In genomic region chr11:75525433-75526191, GRCh38 we compare ENCODE assay signal across 1 cellular context.
TF ChIP-seq lines count a peak whose summit lies in the region.

Gene GDPD5 (minus strand): TSS chr11:75525941. CDS start chr11:75477735, 48,206 bp downstream.

TF ChIP-seq in IMR-90, 13 proteins besides CTCF, POLR2A, EP300 and RAD21 (continued from another document):
- TF ChIP-seq RFX5 (IDR thresholded peaks at IDR 0.05; ENCODE audit: low read depth, low read length) (no peak), MAZ (IDR thresholded peaks at IDR 0.05; ENCODE audit: borderline replicate concordance, low read depth, low read length) (peak; percentile 95), MXI1 (IDR thresholded peaks at IDR 0.05; ENCODE audit: borderline replicate concordance, low read depth, low read length) (peak; percentile 35; the same call in 1 of the 2 replicates), SMC3 (IDR thresholded peaks at IDR 0.05; ENCODE audit: low read depth, low read length) (peak; percentile 35; the same call in 1 of the 2 replicates), USF2 (IDR thresholded peaks at IDR 0.05; ENCODE audit: low read depth, low read length) (peak; percentile 51; the same call in 1 of the 2 replicates)
